ENCODE assay signal across 1 cellular context in genomic region chr22:20053407-20054033, GRCh38.
TF ChIP-seq lines count a peak whose summit lies in the region.

No MANE protein-coding gene starts in this region.

TF ChIP-seq in IMR-90, 13 proteins besides CTCF, POLR2A, EP300 and RAD21:
- TF ChIP-seq BHLHE40 (IDR thresholded peaks at IDR 0.05; ENCODE audit: low read depth, low read length), result no peak
- TF ChIP-seq NFE2L2 (IDR thresholded peaks at IDR 0.05; ENCODE audit: low read depth, low read length), result no peak
- no peak for TF ChIP-seq CHD1 (IDR thresholded peaks at IDR 0.05; ENCODE audit: low read depth, low read length)
- TF ChIP-seq RFX5 (IDR thresholded peaks at IDR 0.05; ENCODE audit: low read depth, low read length), result no peak
- no peak for TF ChIP-seq CEBPB (IDR thresholded peaks at IDR 0.05; ENCODE audit: low read depth, low read length)
- no peak for TF ChIP-seq MXI1 (IDR thresholded peaks at IDR 0.05; ENCODE audit: borderline replicate concordance, low read depth, low read length)
- TF ChIP-seq ELK1 (IDR thresholded peaks at IDR 0.05; ENCODE audit: borderline replicate concordance, low read depth, low read length), result no peak
- TF ChIP-seq FOS (IDR thresholded peaks at IDR 0.05; ENCODE audit: low read depth, low read length), result no peak
- no peak for TF ChIP-seq USF2 (IDR thresholded peaks at IDR 0.05; ENCODE audit: low read depth, low read length)
- TF ChIP-seq MAFK (IDR thresholded peaks at IDR 0.05; ENCODE audit: low read depth, low read length), result no peak
- TF ChIP-seq MAZ (IDR thresholded peaks at IDR 0.05; ENCODE audit: borderline replicate concordance, low read depth, low read length), result no peak
- TF ChIP-seq SMC3 (IDR thresholded peaks at IDR 0.05; ENCODE audit: low read depth, low read length), result no peak
- TF ChIP-seq RCOR1 (IDR thresholded peaks at IDR 0.05; ENCODE audit: insufficient replicate concordance, low read length), result no peak
